ENCODE assay signal across 16 cellular contexts in genomic region chr2:120538691-120539420, GRCh38.
DNase-seq lines count a peak whose midpoint lies in the region; ATAC-seq, FAIRE-seq and TF ChIP-seq lines count a peak whose summit lies in the region.
"Had no signal": no experiment of that assay in that cellular context is flagged by ENCODE, and none has a peak within 500 bp of the region (broad histone marks: within the 10 kb centered on the region; RNA-seq: fewer than 3 reads in every experiment).

No MANE protein-coding gene starts in this region.

- peak overlapping the region; percentile 98; the same call in 1 of the 2 replicates for H2BK20ac ChIP-seq in IMR-90 (ENCODE audit: low read depth, low read length)

- no peaks in the 10 kb centered on the region for H3K36me3 Mint-ChIP-seq in activated naive CD8-positive, alpha-beta T cell treated with anti-CD3 and anti-CD28 coated beads for 36 hours
- H3K36me3 Mint-ChIP-seq: CD8-positive, alpha-beta T cell; T-cell had no signal

- H3K27ac ChIP-seq in IMR-90 (ENCODE audit: insufficient read depth, low read length), result no peak overlapping the region
- peak overlapping the region; percentile 90 for H3K27ac ChIP-seq in psoas muscle
- no peak overlapping the region for H3K27ac ChIP-seq in pancreas

- CTCF ChIA-PET in IMR-90 (lab: Yijun Ruan, JAX), result interaction anchor here (1.7 kb wide), 1 partner anchor 18 kb away, joined by 6 read pairs; no protein-coding TSS in a partner anchor

- no peak for FAIRE-seq in pancreas (lab: Jason Lieb, UNC)
- FAIRE-seq: TTC549 had no signal

- H3K4me3 ChIP-seq in IMR-90 (ENCODE audit: insufficient read depth, low read depth, low read length), result no peak overlapping the region
- H3K4me3 ChIP-seq in psoas muscle, result no peak overlapping the region
- H3K4me3 ChIP-seq in pancreas, result no peak overlapping the region
- H3K4me3 ChIP-seq: body of pancreas, upper lobe of left lung had no signal

- H3K23ac ChIP-seq in IMR-90 (ENCODE audit: low read depth, low read length), result no peak overlapping the region

- H3K4me2 ChIP-seq in IMR-90 (ENCODE audit: low read depth, low read length), result no peak overlapping the region

- H3K27me3 ChIP-seq in IMR-90 (ENCODE audit: control insufficient read depth, insufficient read depth, low read length) (peaks cover 13% of the 10 kb centered on the region; the same call in 1 of the 2 replicates), psoas muscle (ENCODE audit: insufficient read depth in 3 of 3, low read length in 2 of 3) (no peaks in the 10 kb centered on the region), pancreas (no peaks in the 10 kb centered on the region)
- H3K27me3 ChIP-seq: body of pancreas, upper lobe of left lung had no signal

- no peak overlapping the region for H3K14ac ChIP-seq in IMR-90 (replicated peaks; ENCODE audit: low read depth, low read length)

- no peak overlapping the region; the same call in 1 of the 2 replicates for H3K4ac ChIP-seq in IMR-90 (ENCODE audit: low read depth, low read length)

- H3K9me3 ChIP-seq in IMR-90 (ENCODE audit: control insufficient read depth, insufficient read depth, low read length), result 0 out of 2 replicates have a peak, but pooled peaks cover 2% of the 10 kb centered on the region
- H3K9me3 ChIP-seq in psoas muscle, result no peaks in the 10 kb centered on the region
- no peaks in the 10 kb centered on the region for H3K9me3 ChIP-seq in pancreas
- H3K9me3 ChIP-seq: body of pancreas, upper lobe of left lung had no signal

- no peak overlapping the region for H3K9ac ChIP-seq in IMR-90 (ENCODE audit: low read depth, low read length)

- TF ChIP-seq POLR2A in IMR-90 (IDR thresholded peaks at IDR 0.05; ENCODE audit: low read depth, low read length), result no peak

- no peak overlapping the region for H4K5ac ChIP-seq in IMR-90 (ENCODE audit: low read depth, low read length)

- peak overlapping the region; percentile 31; the same call in 1 of the 2 replicates for H4K91ac ChIP-seq in IMR-90 (ENCODE audit: insufficient read depth, low read depth, low read length)

- DNase-seq in NCI-H1105 treated with DMSO at 0.1 percent for 48 hours (lab: John Stamatoyannopoulos, UW) (peak; percentile 13), NCI-H1105 (lab: John Stamatoyannopoulos, UW) (no peak), IMR-90 (no peak), RPMI7951 (ENCODE audit: low read depth) (peak; percentile 22), psoas muscle (no peak), pancreas (no peak), Kasumi-1 (lab: John Stamatoyannopoulos, UW) (no peak)
- DNase-seq in activated naive CD8-positive, alpha-beta T cell treated with anti-CD3 and anti-CD28 coated beads for 36 hours, result no peak
- DNase-seq: activated T-cell treated with anti-CD3 and anti-CD28 coated beads, Interleukin-2, amount 50 U/mL, for 24 hours; body of pancreas; CD8-positive, alpha-beta T cell; DND-41; substantia nigra; T-cell; upper lobe of left lung had no signal

- H3K36me3 ChIP-seq in IMR-90 (ENCODE audit: control insufficient read depth, insufficient read depth, low read length), result no peaks in the 10 kb centered on the region
- H3K36me3 ChIP-seq in psoas muscle (ENCODE audit: insufficient read depth in 1 of 2, low read depth in 1 of 2), result no peaks in the 10 kb centered on the region
- H3K36me3 ChIP-seq in pancreas, result no peaks in the 10 kb centered on the region
- H3K36me3 ChIP-seq: upper lobe of left lung had no signal

- intact Hi-C loops in IMR-90 (cut with micrococcal nuclease), result no loop called here
- intact Hi-C loops in psoas muscle (cut with DNase I), result loop anchor here in 1 of 2 donors (10.0 kb wide), 1 partner anchor 64 kb away; no protein-coding TSS in a partner anchor
- intact Hi-C loops in pancreas (cut with DNase I), result no loop called here

- H3K4me1 ChIP-seq in IMR-90 (ENCODE audit: control insufficient read depth, insufficient read depth, low read length), result peaks cover 20% of the 10 kb centered on the region
- H3K4me1 ChIP-seq in psoas muscle, result peaks cover 49% of the 10 kb centered on the region
- peaks cover 0 to 22% (median 4%) of the 10 kb centered on the region in 3 donors for H3K4me1 ChIP-seq in pancreas

- dilution Hi-C loops in IMR-90 (cut with HindIII; ENCODE audit: low sequenced_read_pairs, unreplicated experiment), result no loop called here

- no peaks in the 10 kb centered on the region for H4K20me1 ChIP-seq in IMR-90 (ENCODE audit: insufficient read depth, low read length)

- TF ChIP-seq CTCF in IMR-90 (conservative IDR thresholded peaks at IDR 0.05; ENCODE audit: low read depth, low read length), result no peak
- TF ChIP-seq CTCF in psoas muscle (IDR thresholded peaks at IDR 0.05), result no peak
- no peak for TF ChIP-seq CTCF in pancreas (IDR thresholded peaks at IDR 0.05)

- no peak for TF ChIP-seq RAD21 in IMR-90 (IDR thresholded peaks at IDR 0.05; ENCODE audit: low read length)

- H3K56ac ChIP-seq in IMR-90 (ENCODE audit: extremely low read depth, insufficient read depth, low read length), result no peak overlapping the region

- no peak overlapping the region for H2AFZ ChIP-seq in IMR-90 (replicated peaks; ENCODE audit: low read length, poor library complexity)

- WGBS in IMR-90 (ENCODE audit: extremely low coverage in 2 of 2, insufficient read length in 1 of 2), 2 experiments, result 81% methylated on average over 4 of the region's 12 CpGs; no CpG with 5 or more reads in 1 of the 2 experiments
- WGBS in psoas muscle, 3 donors, result 84 to 87% (median 84%) methylated on average over 12 of the region's 12 CpGs
- WGBS in pancreas, 2 donors, result 80 to 85% methylated on average over 12 of the region's 12 CpGs

- H2AK9ac ChIP-seq in IMR-90 (replicated peaks; ENCODE audit: low read depth, low read length, poor library complexity), result no peak overlapping the region

- H3K27me3 Mint-ChIP-seq in activated naive CD8-positive, alpha-beta T cell treated with anti-CD3 and anti-CD28 coated beads for 36 hours, result no peaks in the 10 kb centered on the region

- in situ Hi-C loops in IMR-90 (cut with MboI; ENCODE audit: low sequenced_read_pairs), result no loop called here

- H4K8ac ChIP-seq in IMR-90 (ENCODE audit: low read depth in 2 of 2, low read length in 2 of 2), result peak overlapping the region; percentile 72 to 93; a peak in 1 of 4 replicates

- ATAC-seq in IMR-90 (ENCODE audit: low read depth), result no peak
- ATAC-seq in psoas muscle, result no peak
- ATAC-seq in pancreas, result no peak
- ATAC-seq: body of pancreas; CD8-positive, alpha-beta T cell; T-cell had no signal

- peak overlapping the region; percentile 19; the same call in 1 of the 2 replicates for H2BK120ac ChIP-seq in IMR-90 (ENCODE audit: low read depth, low read length)

- H3K79me1 ChIP-seq in IMR-90 (ENCODE audit: low read depth in 1 of 2, low read length in 2 of 2), result no peaks in the 10 kb centered on the region

- H3K18ac ChIP-seq in IMR-90 (ENCODE audit: low read depth, low read length), result no peak overlapping the region

- H2BK15ac ChIP-seq in IMR-90 (ENCODE audit: low read depth, low read length), result peak overlapping the region; percentile 90; the same call in 1 of the 3 replicates

- H3K27ac Mint-ChIP-seq in activated naive CD8-positive, alpha-beta T cell treated with anti-CD3 and anti-CD28 coated beads for 36 hours, result no peak overlapping the region
- H3K27ac Mint-ChIP-seq: activated T-cell treated with anti-CD3 and anti-CD28 coated beads, Interleukin-2, amount 50 U/mL, for 24 hours; CD8-positive, alpha-beta T cell; T-cell had no signal

- no TSS peak for BruUV-seq in IMR-90 (replicated peaks; lab: Mats Ljungman, UMichigan)

- H3K4me3 Mint-ChIP-seq in activated naive CD8-positive, alpha-beta T cell treated with anti-CD3 and anti-CD28 coated beads for 36 hours, result no peak overlapping the region
- H3K4me3 Mint-ChIP-seq: activated T-cell treated with anti-CD3 and anti-CD28 coated beads, Interleukin-2, amount 50 U/mL, for 24 hours; CD8-positive, alpha-beta T cell; T-cell had no signal

- H3K4me1 Mint-ChIP-seq in activated naive CD8-positive, alpha-beta T cell treated with anti-CD3 and anti-CD28 coated beads for 36 hours, result peaks cover 2% of the 10 kb centered on the region
- H3K4me1 Mint-ChIP-seq: T-cell had no signal

- no peak overlapping the region for H2BK5ac ChIP-seq in IMR-90 (ENCODE audit: low read depth, low read length, poor library complexity, severe bottlenecking)

- peaks cover 14% of the 10 kb centered on the region for H3K9me1 ChIP-seq in IMR-90 (ENCODE audit: insufficient read depth, low read length)

- no peaks in the 10 kb centered on the region for H3K9me3 Mint-ChIP-seq in activated naive CD8-positive, alpha-beta T cell treated with anti-CD3 and anti-CD28 coated beads for 36 hours
- H3K9me3 Mint-ChIP-seq: activated T-cell treated with anti-CD3 and anti-CD28 coated beads, Interleukin-2, amount 50 U/mL, for 24 hours; CD8-positive, alpha-beta T cell; T-cell had no signal

- POLR2A ChIA-PET in IMR-90 (lab: Charles Lee; ENCODE audit: unreplicated experiment), result no interaction called here

- 0 out of 2 replicates have a peak overlapping the region, but pooled peaks have one; percentile 38 for H2AK5ac ChIP-seq in IMR-90 (ENCODE audit: low read depth, low read length)

TF ChIP-seq in IMR-90, 13 proteins besides CTCF, POLR2A, EP300 and RAD21 (continues in another document):
- TF ChIP-seq CEBPB (IDR thresholded peaks at IDR 0.05; ENCODE audit: low read depth, low read length) (no peak), MAZ (IDR thresholded peaks at IDR 0.05; ENCODE audit: borderline replicate concordance, low read depth, low read length) (no peak), FOS (IDR thresholded peaks at IDR 0.05; ENCODE audit: low read depth, low read length) (no peak), ELK1 (IDR thresholded peaks at IDR 0.05; ENCODE audit: borderline replicate concordance, low read depth, low read length) (no peak), NFE2L2 (IDR thresholded peaks at IDR 0.05; ENCODE audit: low read depth, low read length) (no peak), MAFK (IDR thresholded peaks at IDR 0.05; ENCODE audit: low read depth, low read length) (no peak), RCOR1 (IDR thresholded peaks at IDR 0.05; ENCODE audit: insufficient replicate concordance, low read length) (no peak), CHD1 (IDR thresholded peaks at IDR 0.05; ENCODE audit: low read depth, low read length) (no peak), RFX5 (IDR thresholded peaks at IDR 0.05; ENCODE audit: low read depth, low read length) (no peak), SMC3 (IDR thresholded peaks at IDR 0.05; ENCODE audit: low read depth, low read length) (no peak), BHLHE40 (IDR thresholded peaks at IDR 0.05; ENCODE audit: low read depth, low read length) (no peak), MXI1 (IDR thresholded peaks at IDR 0.05; ENCODE audit: borderline replicate concordance, low read depth, low read length) (no peak)

Comparison
In these comparisons a context has a peak if more than half of its experiments do, and no peak if none do; other contexts are left out.
1. DNase-seq: peak in NCI-H1105 treated with DMSO at 0.1 percent for 48 hours (single experiment) and RPMI7951 (single experiment); none in NCI-H1105 (single experiment), IMR-90 (single experiment), psoas muscle (0 of 2), pancreas (0 of 6), Kasumi-1 (0 of 2) and activated naive CD8-positive, alpha-beta T cell treated with anti-CD3 and anti-CD28 coated beads for 36 hours (single experiment).